ENCODE assay signal across 18 cellular contexts in genomic region chr7:80230327-80230726, GRCh38.
A peak's percentile ranks its signal among the peaks of the same experiment; 100 is the strongest.
DNase-seq lines count a peak whose midpoint lies in the region; ATAC-seq and TF ChIP-seq lines count a peak whose summit lies in the region.
"Had no signal": no experiment of that assay in that cellular context is flagged by ENCODE, and none has a peak within 500 bp of the region (broad histone marks: within the 10 kb centered on the region; RNA-seq: fewer than 3 reads in every experiment).

No MANE protein-coding gene starts in this region.

- H3K4ac ChIP-seq in IMR-90 (ENCODE audit: low read depth, low read length): no peak overlapping the region
- no peak overlapping the region for H3K4ac ChIP-seq in mesendoderm (ENCODE audit: low read depth, low read length)

- H2AK9ac ChIP-seq in IMR-90 (replicated peaks; ENCODE audit: low read depth, low read length, poor library complexity): no peak overlapping the region

- H3K56ac ChIP-seq in IMR-90 (ENCODE audit: extremely low read depth, insufficient read depth, low read length) (no peak overlapping the region), mesendoderm (ENCODE audit: low read length) (no peak overlapping the region)

- H3K4me3 ChIP-seq in AG10803 (ENCODE audit: low read length): no peak overlapping the region
- no peak overlapping the region for H3K4me3 ChIP-seq in IMR-90 (ENCODE audit: insufficient read depth, low read depth, low read length)
- no peak overlapping the region for H3K4me3 ChIP-seq in mesendoderm (ENCODE audit: low read length)
- no peak overlapping the region for H3K4me3 ChIP-seq in A673 (ENCODE audit: low read depth, low read length, poor library complexity, severe bottlenecking)
- H3K4me3 ChIP-seq: Peyer's patch had no signal

- no peak overlapping the region for H2BK120ac ChIP-seq in IMR-90 (ENCODE audit: low read depth, low read length)
- no peak overlapping the region for H2BK120ac ChIP-seq in mesendoderm (ENCODE audit: low read depth, low read length)

- no TSS peak for BruUV-seq in IMR-90 (replicated peaks; lab: Mats Ljungman, UMichigan)
- BruUV-seq in A673 (replicated peaks; lab: Mats Ljungman, UMichigan): no TSS peak

- intact Hi-C loops in IMR-90 (cut with micrococcal nuclease): no loop called here
- intact Hi-C loops in A673 (cut with micrococcal nuclease; ENCODE audit: unreplicated experiment): no loop called here

- H3K79me1 ChIP-seq in IMR-90 (ENCODE audit: low read depth in 1 of 2, low read length in 2 of 2) (no peaks in the 10 kb centered on the region), mesendoderm (ENCODE audit: low read length) (no peaks in the 10 kb centered on the region)

- H2BK5ac ChIP-seq in IMR-90 (ENCODE audit: low read depth, low read length, poor library complexity, severe bottlenecking): no peak overlapping the region
- no peak overlapping the region for H2BK5ac ChIP-seq in mesendoderm (ENCODE audit: low read length)

- DNase-seq in AG10803 (ENCODE audit: low read depth): peak; percentile 17
- DNase-seq in IMR-90: peak; percentile 6
- peak; percentile 13 for DNase-seq in dermis blood vessel endothelial cell
- DNase-seq in mesendoderm: no peak
- DNase-seq in omental fat pad (ENCODE audit: low spot score): no peak
- DNase-seq in GF-D8 (lab: John Stamatoyannopoulos, UW): no peak
- DNase-seq in HuH-7 (ENCODE audit: low spot score): no peak
- no peak for DNase-seq in A673 (ENCODE audit: low spot score)
- DNase-seq: 8988T, DMS153, MM.1S, NCI-H1105, NCI-H1694 treated with DMSO at 0.1 percent for 48 hours, NCI-H446 treated with DMSO at 0.1 percent for 48 hours, NCI-H774, Peyer's patch, Right ventricle myocardium superior had no signal

- in situ Hi-C loops in IMR-90 (cut with MboI; ENCODE audit: low sequenced_read_pairs): no loop called here

- H3K9ac ChIP-seq in IMR-90 (ENCODE audit: low read depth, low read length): no peak overlapping the region
- no peak overlapping the region for H3K9ac ChIP-seq in mesendoderm (ENCODE audit: low read length)

- H3K27me3 ChIP-seq in IMR-90 (ENCODE audit: control insufficient read depth, insufficient read depth, low read length) (no peaks in the 10 kb centered on the region), mesendoderm (ENCODE audit: insufficient read depth, low read length, poor library complexity) (no peaks in the 10 kb centered on the region), A673 (replicated peaks; ENCODE audit: insufficient read depth, low read depth, low read length, poor library complexity) (no peaks in the 10 kb centered on the region)
- H3K27me3 ChIP-seq: Peyer's patch had no signal

- POLR2A ChIA-PET in IMR-90 (lab: Charles Lee; ENCODE audit: unreplicated experiment) (interaction anchor here (0.7 kb wide), 1 partner anchor 20 kb away, joined by 3 read pairs; no protein-coding TSS in a partner anchor), A673 (lab: Charles Lee; ENCODE audit: low non-redundant PET) (no interaction called here)

- no peak for TF ChIP-seq POLR2A in IMR-90 (IDR thresholded peaks at IDR 0.05; ENCODE audit: low read depth, low read length)

- TF ChIP-seq RAD21 in IMR-90 (IDR thresholded peaks at IDR 0.05; ENCODE audit: low read length): no peak

- CTCF ChIA-PET in IMR-90 (lab: Yijun Ruan, JAX): no interaction called here
- CTCF ChIA-PET in A673 (lab: Charles Lee): interaction anchor here (0.7 kb wide), 1 partner anchor 44 kb away, joined by 3 read pairs; no protein-coding TSS in a partner anchor

- H3K4me1 ChIP-seq in IMR-90 (ENCODE audit: control insufficient read depth, insufficient read depth, low read length): peaks cover 2% of the 10 kb centered on the region
- no peaks in the 10 kb centered on the region for H3K4me1 ChIP-seq in mesendoderm (ENCODE audit: control insufficient read depth, low read depth, low read length)
- H3K4me1 ChIP-seq in A673 (ENCODE audit: insufficient read depth, low read length, poor library complexity, severe bottlenecking): peaks cover 7% of the 10 kb centered on the region
- H3K4me1 ChIP-seq: Peyer's patch had no signal

- no peak overlapping the region for H2BK20ac ChIP-seq in IMR-90 (ENCODE audit: low read depth, low read length)

- H3K18ac ChIP-seq in IMR-90 (ENCODE audit: low read depth, low read length) (no peak overlapping the region), mesendoderm (ENCODE audit: low read length) (peak overlapping the region; percentile 39)

- WGBS in IMR-90 (ENCODE audit: extremely low coverage in 2 of 2, insufficient read length in 1 of 2), 2 experiments: no CpG with 5 or more reads among the region's 2 CpGs
- WGBS in mesendoderm (ENCODE audit: extremely low coverage, insufficient coverage, low lambda C conversion rate): no CpG with 5 or more reads among the region's 2 CpGs

- no peak overlapping the region for H2AFZ ChIP-seq in IMR-90 (replicated peaks; ENCODE audit: low read length, poor library complexity)

- H3K4me2 ChIP-seq in IMR-90 (ENCODE audit: low read depth, low read length) (no peak overlapping the region), mesendoderm (ENCODE audit: low read length) (no peak overlapping the region)

- no peaks in the 10 kb centered on the region for H4K20me1 ChIP-seq in IMR-90 (ENCODE audit: insufficient read depth, low read length)

- H3K23ac ChIP-seq in IMR-90 (ENCODE audit: low read depth, low read length) (no peak overlapping the region), mesendoderm (ENCODE audit: low read length) (no peak overlapping the region)

- no peaks in the 10 kb centered on the region for H3K79me2 ChIP-seq in mesendoderm (ENCODE audit: control insufficient read depth, insufficient read depth, low read length)

- H3K27ac ChIP-seq in IMR-90 (ENCODE audit: insufficient read depth, low read length) (no peak overlapping the region), mesendoderm (ENCODE audit: low read depth, low read length) (no peak overlapping the region), A673 (ENCODE audit: low read depth, low read length, poor library complexity, severe bottlenecking) (no peak overlapping the region)
- H3K27ac ChIP-seq: C4-2B, Peyer's patch had no signal

- no peak overlapping the region for H4K5ac ChIP-seq in IMR-90 (ENCODE audit: low read depth, low read length)
- H4K5ac ChIP-seq in mesendoderm (ENCODE audit: low read length): no peak overlapping the region

- H3K9me3 ChIP-seq in IMR-90 (ENCODE audit: control insufficient read depth, insufficient read depth, low read length) (no peaks in the 10 kb centered on the region), A673 (ENCODE audit: low read depth, low read length, poor library complexity, severe bottlenecking) (no peaks in the 10 kb centered on the region)
- H3K9me3 ChIP-seq: Peyer's patch had no signal

- dilution Hi-C loops in IMR-90 (cut with HindIII; ENCODE audit: low sequenced_read_pairs, unreplicated experiment): no loop called here

- peaks cover 2% of the 10 kb centered on the region; the same call in 1 of the 2 replicates for H3K9me1 ChIP-seq in IMR-90 (ENCODE audit: insufficient read depth, low read length)

- H3K36me3 ChIP-seq in IMR-90 (ENCODE audit: control insufficient read depth, insufficient read depth, low read length): no peaks in the 10 kb centered on the region
- no peaks in the 10 kb centered on the region for H3K36me3 ChIP-seq in mesendoderm (ENCODE audit: control insufficient read depth, insufficient read depth, low read length)
- no peaks in the 10 kb centered on the region for H3K36me3 ChIP-seq in A673 (ENCODE audit: insufficient read depth, low read length, poor library complexity, severe bottlenecking)
- H3K36me3 ChIP-seq: Peyer's patch had no signal

- ATAC-seq in IMR-90 (ENCODE audit: low read depth): no peak
- ATAC-seq in omental fat pad (ENCODE audit: low FRiP score): no peak

- H4K8ac ChIP-seq in IMR-90 (ENCODE audit: low read depth in 2 of 2, low read length in 2 of 2) (no peak overlapping the region), mesendoderm (ENCODE audit: low read depth, low read length) (no peak overlapping the region)

- H2AK5ac ChIP-seq in IMR-90 (ENCODE audit: low read depth, low read length) (no peak overlapping the region), mesendoderm (ENCODE audit: low read length) (no peak overlapping the region)

- H2BK15ac ChIP-seq in IMR-90 (ENCODE audit: low read depth, low read length) (no peak overlapping the region), mesendoderm (replicated peaks; ENCODE audit: low read depth) (no peak overlapping the region)

- no peak overlapping the region for H4K91ac ChIP-seq in IMR-90 (ENCODE audit: insufficient read depth, low read depth, low read length)

- H3K14ac ChIP-seq in IMR-90 (replicated peaks; ENCODE audit: low read depth, low read length): peak overlapping the region; percentile 55; the same call in 1 of the 2 replicates

- no peak for TF ChIP-seq CTCF in AG10803 (conservative IDR thresholded peaks at IDR 0.05; ENCODE audit: low read length)
- TF ChIP-seq CTCF in IMR-90 (conservative IDR thresholded peaks at IDR 0.05; ENCODE audit: low read depth, low read length): no peak
- TF ChIP-seq CTCF in omental fat pad (IDR thresholded peaks at IDR 0.05): no peak
- no peak for TF ChIP-seq CTCF in A673 (conservative IDR thresholded peaks at IDR 0.05; ENCODE audit: low read depth, low read length)

TF ChIP-seq in IMR-90, 13 proteins besides CTCF, POLR2A, EP300 and RAD21 (continues in another document):
- TF ChIP-seq RCOR1 (IDR thresholded peaks at IDR 0.05; ENCODE audit: insufficient replicate concordance, low read length) (no peak), RFX5 (IDR thresholded peaks at IDR 0.05; ENCODE audit: low read depth, low read length) (no peak), SMC3 (IDR thresholded peaks at IDR 0.05; ENCODE audit: low read depth, low read length) (no peak), CEBPB (IDR thresholded peaks at IDR 0.05; ENCODE audit: low read depth, low read length) (no peak), USF2 (IDR thresholded peaks at IDR 0.05; ENCODE audit: low read depth, low read length) (no peak), ELK1 (IDR thresholded peaks at IDR 0.05; ENCODE audit: borderline replicate concordance, low read depth, low read length) (no peak), MAZ (IDR thresholded peaks at IDR 0.05; ENCODE audit: borderline replicate concordance, low read depth, low read length) (no peak)

Comparison
In these comparisons a context has a peak if more than half of its experiments do, and no peak if none do; other contexts are left out.
1. DNase-seq: peak in AG10803 (single experiment), IMR-90 (single experiment) and dermis blood vessel endothelial cell (single experiment); none in mesendoderm (single experiment), omental fat pad (single experiment), GF-D8 (single experiment), HuH-7 (single experiment) and A673 (single experiment).